16 cellular contexts compared by ENCODE assay signal in the genomic region with DNA sequence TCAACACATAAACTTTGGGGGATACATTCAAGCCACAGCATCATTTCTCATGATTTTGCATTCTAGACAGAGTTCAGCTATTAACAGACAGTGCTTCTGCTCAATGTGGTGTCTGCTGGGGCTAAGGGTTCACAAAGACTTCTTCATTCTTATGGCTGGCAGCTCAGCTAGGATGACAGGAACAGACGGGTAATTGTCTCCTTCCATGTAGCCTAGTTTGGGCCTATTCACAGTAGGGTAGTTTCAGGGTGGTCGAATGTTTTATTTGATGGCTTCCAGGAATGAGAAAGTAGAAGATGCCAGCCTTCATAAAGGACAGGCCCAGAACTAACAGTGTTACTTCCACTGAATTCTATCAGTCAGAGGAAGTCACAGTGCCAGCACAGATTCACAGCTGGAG.
DNase-seq lines count a peak whose midpoint lies in the region; ATAC-seq lines count a peak whose summit lies in the region.
"Had no signal": no experiment of that assay in that cellular context is flagged by ENCODE, and none has a peak within 500 bp of the region (broad histone marks: within the 10 kb centered on the region; RNA-seq: fewer than 3 reads in every experiment).

No MANE protein-coding gene starts in this region.

- DNase-seq in COLO829 (ENCODE audit: low spot score): peak; percentile 73
- DNase-seq in foreskin melanocyte: peak; percentile 81
- DNase-seq in pons (ENCODE audit: low spot score): peak; percentile 86
- DNase-seq in superior temporal gyrus (ENCODE audit: extremely low spot score): peak; percentile 47
- no peak for DNase-seq in effector CD4-positive, alpha-beta T cell
- DNase-seq in NCI-H146 treated with DMSO at 0.1 percent for 48 hours (lab: John Stamatoyannopoulos, UW; ENCODE audit: unreplicated experiment): no peak
- DNase-seq in stimulated activated naive CD8-positive, alpha-beta T cell treated with anti-CD3 and anti-CD28 coated beads, Interleukin-15, Interleukin-2, amounts not matched to agents 100 U/mL and 50 U/mL, for 24 hours: no peak
- DNase-seq: 8988T; CD4-positive, alpha-beta T cell; COR-L47; DMS153; DMS79 treated with DMSO at 0.1 percent for 48 hours; EL; H7; IMR-90 had no signal

- ATAC-seq in stimulated activated naive CD8-positive, alpha-beta T cell treated with anti-CD3 and anti-CD28 coated beads, Interleukin-15, Interleukin-2, amounts not matched to agents 100 U/mL and 50 U/mL, for 24 hours: no peak
- ATAC-seq: GM23338 had no signal

Comparison
In these comparisons a context has a peak if more than half of its experiments do, and no peak if none do; other contexts are left out.
1. DNase-seq: peak in COLO829 (single experiment), foreskin melanocyte (single experiment), pons (single experiment) and superior temporal gyrus (single experiment); none in effector CD4-positive, alpha-beta T cell (single experiment), NCI-H146 treated with DMSO at 0.1 percent for 48 hours (single experiment) and stimulated activated naive CD8-positive, alpha-beta T cell treated with anti-CD3 and anti-CD28 coated beads, Interleukin-15, Interleukin-2, amounts not matched to agents 100 U/mL and 50 U/mL, for 24 hours (single experiment).